Comparison of ENCODE assay signal across 19 cellular contexts in the genomic region with DNA sequence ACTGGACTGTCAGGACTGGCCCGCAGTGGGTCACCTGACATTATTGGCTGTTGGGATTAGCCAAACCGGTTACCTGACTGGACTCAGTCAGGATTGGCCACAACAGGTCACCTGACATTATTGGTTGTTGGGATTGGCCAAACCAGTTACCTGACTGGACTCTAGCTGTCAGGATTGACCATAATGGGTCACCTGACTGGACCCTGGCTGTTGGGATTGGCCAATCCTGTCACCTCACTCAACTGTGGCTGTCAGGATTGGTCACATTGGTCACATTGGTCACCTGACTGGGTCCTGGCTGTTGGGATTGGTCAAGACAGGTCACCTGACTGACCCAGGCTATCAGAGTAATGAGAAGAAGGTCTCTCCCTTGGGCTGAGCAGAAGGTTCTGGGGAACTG.
DNase-seq lines count a peak whose midpoint lies in the region; ATAC-seq, FAIRE-seq and TF ChIP-seq lines count a peak whose summit lies in the region.
"Had no signal": no experiment of that assay in that cellular context is flagged by ENCODE, and none has a peak within 500 bp of the region (broad histone marks: within the 10 kb centered on the region; RNA-seq: fewer than 3 reads in every experiment).

No MANE protein-coding gene starts in this region.

- POLR2A ChIA-PET in A549 (lab: Yijun Ruan, JAX) (no interaction called here), HCT116 (lab: Charles Lee) (no interaction called here), K562 (lab: Yijun Ruan, JAX) (no interaction called here)

- H3K36me3 ChIP-seq in HCT116 (ENCODE audit: control insufficient read depth in 1 of 2, insufficient read depth in 2 of 2, low read length in 2 of 2) (no peaks in the 10 kb centered on the region), K562 (ENCODE audit: control insufficient read depth, insufficient read depth, low read length) (no peaks in the 10 kb centered on the region), testis (ENCODE audit: low read depth, missing control alignments) (no peaks in the 10 kb centered on the region)

- peaks cover 5% of the 10 kb centered on the region; the same call in 1 of the 3 replicates for H3K9me3 ChIP-seq in A549
- no peaks in the 10 kb centered on the region for H3K9me3 ChIP-seq in HCT116 (ENCODE audit: control insufficient read depth in 1 of 2, insufficient read depth in 1 of 2, low read depth in 1 of 2, low read length in 2 of 2)
- H3K9me3 ChIP-seq in K562 (replicated peaks; ENCODE audit: control insufficient read depth, insufficient read depth, low read depth, low read length) = no peaks in the 10 kb centered on the region
- H3K9me3 ChIP-seq in testis = no peaks in the 10 kb centered on the region

- CTCF ChIA-PET in A549 (lab: Yijun Ruan, JAX) (interaction anchor here (0.8 to 2.2 kb wide), 2 partner anchors 10 to 15 kb away, joined by 3 to 6 read pairs; no protein-coding TSS in a partner anchor), HCT116 (lab: Charles Lee) (no interaction called here), K562 (lab: Yijun Ruan, JAX; ENCODE audit: low intra/inter-chr PET ratio) (no interaction called here)

- H3K9ac ChIP-seq in HCT116 (ENCODE audit: low read length) (no peak overlapping the region), K562 (ENCODE audit: insufficient read depth in 1 of 2, low read depth in 2 of 2, low read length in 2 of 2) (no peak overlapping the region)

- BruUV-seq in HCT116 (replicated peaks; lab: Mats Ljungman, UMichigan) (no TSS peak), K562 (replicated peaks; lab: Mats Ljungman, UMichigan) (no TSS peak)

- FAIRE-seq in A549 (lab: Jason Lieb, UNC) (no peak), K562 (lab: Jason Lieb, UNC) (no peak)
- FAIRE-seq: D721Med, GM12878 had no signal

- H3K79me2 ChIP-seq in HCT116 (ENCODE audit: insufficient read depth, low read length) (no peaks in the 10 kb centered on the region), K562 (ENCODE audit: control insufficient read depth, insufficient read depth, low read length) (no peaks in the 10 kb centered on the region)

- in situ Hi-C loops in K562 (cut with MboI) = no loop called here

- H3K27me3 ChIP-seq in HCT116 (ENCODE audit: insufficient read depth, low read length) (no peaks in the 10 kb centered on the region), K562 (ENCODE audit: control insufficient read depth in 2 of 2, insufficient read depth in 2 of 2, low read length in 2 of 2) (peaks cover 2 to 6% of the 10 kb centered on the region in 2 experiments; a peak in 2 of 5 replicates), testis (no peaks in the 10 kb centered on the region)

- WGBS in A549 (ENCODE audit: missing lambda C conversion rate) = 81% methylated on average over 2 of the region's 2 CpGs
- 3% methylated on average over 2 of the region's 2 CpGs for WGBS in K562 (ENCODE audit: insufficient coverage, low coverage, missing lambda C conversion rate)
- 96 to 100% methylated on average over 1 to 2 of the region's 2 CpGs for WGBS in testis, 2 donors

- no peak for TF ChIP-seq CTCF in A549 (IDR thresholded peaks at IDR 0.05)
- no peak for TF ChIP-seq CTCF in HCT116 (IDR thresholded peaks at IDR 0.05 in 2 of 3, conservative IDR thresholded peaks at IDR 0.05 in 1 of 3; ENCODE audit: borderline replicate concordance in 1 of 3, insufficient read depth in 1 of 3, low read depth in 2 of 3, low read length in 2 of 3)
- TF ChIP-seq CTCF in K562 (IDR thresholded peaks at IDR 0.05 in 2 of 3, conservative IDR thresholded peaks at IDR 0.05 in 1 of 3; ENCODE audit: insufficient read depth in 2 of 3, low read depth in 1 of 3, low read length in 3 of 3) = no peak
- TF ChIP-seq CTCF in testis (IDR thresholded peaks at IDR 0.05) = no peak
- no peak for TF ChIP-seq CTCF in omental fat pad (IDR thresholded peaks at IDR 0.05)

- no peaks in the 10 kb centered on the region for H3K9me2 ChIP-seq in HCT116 (ENCODE audit: insufficient read depth)

- no peak for DNase-seq in A549 (ENCODE audit: low read depth in 1 of 2, low spot score in 1 of 2)
- no peak for DNase-seq in HCT116 (ENCODE audit: low read depth, low spot score)
- DNase-seq in K562 (ENCODE audit: extremely low read depth in 1 of 4, low spot score in 3 of 4) = no peak
- DNase-seq in testis = peak; percentile 17
- no peak for DNase-seq in COLO668 (lab: John Stamatoyannopoulos, UW; ENCODE audit: unreplicated experiment)
- DNase-seq in omental fat pad (ENCODE audit: low spot score) = no peak
- DNase-seq: 8988T; C1 segment of cervical spinal cord; CD4-positive, alpha-beta memory T cell; DMS 273 treated with DMSO at 0.1 percent for 48 hours; DMS79; EL; GDM1; H9; HFFc6 had no signal

- H3K4me2 ChIP-seq in A549 = no peak overlapping the region
- no peak overlapping the region for H3K4me2 ChIP-seq in HCT116 (ENCODE audit: low read length)
- H3K4me2 ChIP-seq in K562 (ENCODE audit: insufficient read depth, low read length) = no peak overlapping the region
- H3K4me2 ChIP-seq: GM23338 had no signal

- H3K9me1 ChIP-seq in K562 (ENCODE audit: control insufficient read depth, insufficient read depth, low read length) = no peaks in the 10 kb centered on the region

- RAD21 ChIA-PET in HCT116 (lab: Charles Lee; ENCODE audit: low non-redundant PET in 1 of 2, low total read pairs in 2 of 2, uncharacterized antibody in 2 of 2, unreplicated experiment in 2 of 2) = no interaction called here

- H3K4me3 ChIP-seq in A549 (no peak overlapping the region), HCT116 (replicated peaks in 1 of 2; ENCODE audit: low read depth in 1 of 2, low read length in 2 of 2) (no peak overlapping the region), K562 (no peak overlapping the region), testis (no peak overlapping the region)
- H3K4me3 ChIP-seq: GM12878, GM23338 had no signal

- H4K20me1 ChIP-seq in HCT116 (ENCODE audit: insufficient read depth) (no peaks in the 10 kb centered on the region), K562 (replicated peaks; ENCODE audit: control insufficient read depth, insufficient read depth, low read length) (no peaks in the 10 kb centered on the region)

- TF ChIP-seq RAD21 in A549 (conservative IDR thresholded peaks at IDR 0.05 in 1 of 2, IDR thresholded peaks at IDR 0.05 in 1 of 2) (no peak), HCT116 (IDR thresholded peaks at IDR 0.05; ENCODE audit: low read depth) (no peak), K562 (CRISPR knock-in tag; conservative IDR thresholded peaks at IDR 0.05 in 1 of 2, IDR thresholded peaks at IDR 0.05 in 1 of 2) (no peak)

- TF ChIP-seq EP300 in A549 (IDR thresholded peaks at IDR 0.05) (no peak), K562 (IDR thresholded peaks at IDR 0.05; ENCODE audit: low read length) (no peak)

- intact Hi-C loops in HCT116 (cut with micrococcal nuclease) (no loop called here), K562 (cut with micrococcal nuclease) (no loop called here), testis (cut with DNase I; ENCODE audit: low total_unique reads) (no loop called here)

- no peak for ATAC-seq in A549
- ATAC-seq in HCT116 = peak; percentile 42
- no peak for ATAC-seq in K562
- no peak for ATAC-seq in SK-N-SH treated with all-trans-retinoic acid at 6 μM for 48 hours
- no peak for ATAC-seq in omental fat pad (ENCODE audit: low FRiP score)
- ATAC-seq: GM12878, GM23338 had no signal

- no peak for TF ChIP-seq POLR2A in A549 (IDR thresholded peaks at IDR 0.05; ENCODE audit: low read length)
- no peak for TF ChIP-seq POLR2A in HCT116 (IDR thresholded peaks at IDR 0.05; ENCODE audit: borderline replicate concordance, extremely low read depth, insufficient read depth, insufficient read length)
- TF ChIP-seq POLR2A in K562 (conservative IDR thresholded peaks at IDR 0.05) = no peak
- TF ChIP-seq POLR2A in testis (IDR thresholded peaks at IDR 0.05) = no peak

- H3K27ac ChIP-seq in A549 (no peak overlapping the region), HCT116 (ENCODE audit: low read depth, low read length) (no peak overlapping the region), K562 (ENCODE audit: extremely low read depth, low read depth, low read length) (no peak overlapping the region), testis (no peak overlapping the region)

- H2AFZ ChIP-seq in HCT116 (ENCODE audit: low read depth, low read length, poor library complexity, severe bottlenecking) (no peak overlapping the region), K562 (ENCODE audit: low read depth, low read length) (no peak overlapping the region)
- H2AFZ ChIP-seq: GM23338 had no signal

- 0 out of 3 replicates have a peak, but pooled peaks cover 4% of the 10 kb centered on the region for H3K4me1 ChIP-seq in A549
- H3K4me1 ChIP-seq in HCT116 (ENCODE audit: control insufficient read depth in 1 of 2, insufficient read depth in 2 of 2, low read length in 2 of 2) = no peaks in the 10 kb centered on the region
- no peaks in the 10 kb centered on the region for H3K4me1 ChIP-seq in K562 (replicated peaks in 1 of 2; ENCODE audit: control insufficient read depth in 2 of 2, insufficient read depth in 2 of 2, low read length in 2 of 2)
- no peaks in the 10 kb centered on the region for H3K4me1 ChIP-seq in testis

TF ChIP-seq in A549, 52 proteins besides CTCF, POLR2A, EP300 and RAD21 (continues in another document):
- TF ChIP-seq HDAC2 (IDR thresholded peaks at IDR 0.05) (no peak), FOSB (CRISPR knock-in tag; IDR thresholded peaks at IDR 0.05) (no peak)

TF ChIP-seq in HCT116, 20 proteins besides CTCF, POLR2A, EP300 and RAD21:
- no peak for TF ChIP-seq CEBPB (IDR thresholded peaks at IDR 0.05; ENCODE audit: low read depth)
- no peak for TF ChIP-seq EZH2 (IDR thresholded peaks at IDR 0.05)
- no peak for TF ChIP-seq FOSL1 (IDR thresholded peaks at IDR 0.05; ENCODE audit: low read depth)

TF ChIP-seq in K562, 482 proteins besides CTCF, POLR2A, EP300 and RAD21 (continues in another document):
- TF ChIP-seq BRCA1 (IDR thresholded peaks at IDR 0.05) (no peak), BRCA1 (CRISPR knock-in tag; IDR thresholded peaks at IDR 0.05) (no peak)
- TF ChIP-seq, protein P1, sequence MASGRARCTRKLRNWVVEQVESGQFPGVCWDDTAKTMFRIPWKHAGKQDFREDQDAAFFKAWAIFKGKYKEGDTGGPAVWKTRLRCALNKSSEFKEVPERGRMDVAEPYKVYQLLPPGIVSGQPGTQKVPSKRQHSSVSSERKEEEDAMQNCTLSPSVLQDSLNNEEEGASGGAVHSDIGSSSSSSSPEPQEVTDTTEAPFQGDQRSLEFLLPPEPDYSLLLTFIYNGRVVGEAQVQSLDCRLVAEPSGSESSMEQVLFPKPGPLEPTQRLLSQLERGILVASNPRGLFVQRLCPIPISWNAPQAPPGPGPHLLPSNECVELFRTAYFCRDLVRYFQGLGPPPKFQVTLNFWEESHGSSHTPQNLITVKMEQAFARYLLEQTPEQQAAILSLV (tag; IDR thresholded peaks at IDR 0.05) = no peak

TF ChIP-seq in SK-N-SH treated with all-trans-retinoic acid at 6 μM for 48 hours, 23 proteins besides CTCF, POLR2A, EP300 and RAD21 (continues in another document):
- TF ChIP-seq ARNTL (CRISPR knock-in tag; IDR thresholded peaks at IDR 0.05; ENCODE audit: borderline replicate concordance, low read depth) = no peak
- no peak for TF ChIP-seq ESRRG (CRISPR knock-in tag; IDR thresholded peaks at IDR 0.05)
- TF ChIP-seq TCF4 (CRISPR knock-in tag; IDR thresholded peaks at IDR 0.05; ENCODE audit: borderline replicate concordance) = no peak
